In the genomic region with DNA sequence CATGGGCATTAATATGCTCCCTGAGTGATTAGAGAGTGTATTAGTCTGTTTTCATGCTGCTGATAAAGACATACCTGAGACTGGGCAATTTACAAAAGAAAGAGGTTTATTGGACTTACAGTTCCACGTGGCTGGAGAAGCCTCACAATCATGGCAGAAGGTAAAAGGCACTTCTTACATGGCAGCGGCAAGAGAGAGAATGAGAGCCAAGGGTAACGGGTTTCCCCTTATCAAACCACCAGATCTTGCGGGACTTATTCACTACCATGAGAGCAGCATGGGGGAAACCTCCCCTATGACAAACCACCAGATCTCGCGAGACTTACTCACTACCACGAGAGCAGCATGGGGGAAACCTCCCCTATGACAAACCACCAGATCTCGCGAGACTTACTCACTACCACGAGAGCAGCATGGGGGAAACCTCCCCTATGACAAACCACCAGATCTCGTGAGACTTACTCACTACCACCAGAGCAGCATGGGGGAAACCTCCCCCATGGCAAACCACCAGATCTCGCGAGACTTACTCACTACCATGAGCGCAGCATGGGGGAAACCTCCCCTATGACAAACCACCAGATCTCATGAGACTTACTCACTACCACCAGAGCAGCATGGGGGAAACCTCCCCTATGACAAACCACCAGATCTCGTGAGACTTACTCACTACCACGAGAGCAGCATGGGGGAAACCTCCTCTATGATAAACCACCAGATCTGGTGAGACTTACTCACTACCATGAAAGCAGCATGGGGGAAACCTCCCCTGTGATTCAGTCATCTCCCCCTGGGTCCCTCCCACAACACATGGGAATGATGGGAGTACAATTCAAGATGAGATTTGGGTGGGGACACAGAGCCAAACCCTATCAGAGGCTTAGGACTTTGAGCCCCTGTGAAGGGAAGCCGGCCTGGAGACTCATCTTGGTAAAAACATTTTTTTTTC, we compare ENCODE assay signal across 2 cellular contexts.
TF ChIP-seq lines count a peak whose summit lies in the region.

No MANE protein-coding gene starts in this region.

TF ChIP-seq in A549, 52 proteins besides CTCF, POLR2A, EP300 and RAD21:
- TF ChIP-seq, protein P1, sequence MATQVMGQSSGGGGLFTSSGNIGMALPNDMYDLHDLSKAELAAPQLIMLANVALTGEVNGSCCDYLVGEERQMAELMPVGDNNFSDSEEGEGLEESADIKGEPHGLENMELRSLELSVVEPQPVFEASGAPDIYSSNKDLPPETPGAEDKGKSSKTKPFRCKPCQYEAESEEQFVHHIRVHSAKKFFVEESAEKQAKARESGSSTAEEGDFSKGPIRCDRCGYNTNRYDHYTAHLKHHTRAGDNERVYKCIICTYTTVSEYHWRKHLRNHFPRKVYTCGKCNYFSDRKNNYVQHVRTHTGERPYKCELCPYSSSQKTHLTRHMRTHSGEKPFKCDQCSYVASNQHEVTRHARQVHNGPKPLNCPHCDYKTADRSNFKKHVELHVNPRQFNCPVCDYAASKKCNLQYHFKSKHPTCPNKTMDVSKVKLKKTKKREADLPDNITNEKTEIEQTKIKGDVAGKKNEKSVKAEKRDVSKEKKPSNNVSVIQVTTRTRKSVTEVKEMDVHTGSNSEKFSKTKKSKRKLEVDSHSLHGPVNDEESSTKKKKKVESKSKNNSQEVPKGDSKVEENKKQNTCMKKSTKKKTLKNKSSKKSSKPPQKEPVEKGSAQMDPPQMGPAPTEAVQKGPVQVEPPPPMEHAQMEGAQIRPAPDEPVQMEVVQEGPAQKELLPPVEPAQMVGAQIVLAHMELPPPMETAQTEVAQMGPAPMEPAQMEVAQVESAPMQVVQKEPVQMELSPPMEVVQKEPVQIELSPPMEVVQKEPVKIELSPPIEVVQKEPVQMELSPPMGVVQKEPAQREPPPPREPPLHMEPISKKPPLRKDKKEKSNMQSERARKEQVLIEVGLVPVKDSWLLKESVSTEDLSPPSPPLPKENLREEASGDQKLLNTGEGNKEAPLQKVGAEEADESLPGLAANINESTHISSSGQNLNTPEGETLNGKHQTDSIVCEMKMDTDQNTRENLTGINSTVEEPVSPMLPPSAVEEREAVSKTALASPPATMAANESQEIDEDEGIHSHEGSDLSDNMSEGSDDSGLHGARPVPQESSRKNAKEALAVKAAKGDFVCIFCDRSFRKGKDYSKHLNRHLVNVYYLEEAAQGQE (IDR thresholded peaks at IDR 0.05), result peak; percentile 50; the same call in 1 of the 2 replicates

TF ChIP-seq in K562, 482 proteins besides CTCF, POLR2A, EP300 and RAD21:
- TF ChIP-seq CHD2 (IDR thresholded peaks at IDR 0.05; ENCODE audit: low read depth, low read length) (peak; percentile 90), ZNF766 (CRISPR knock-in tag; conservative IDR thresholded peaks at IDR 0.05) (peak; percentile 71), EHMT2 (IDR thresholded peaks at IDR 0.05) (0 out of 2 replicates have a peak, but pooled peaks have one; percentile 27), ZFP36 (IDR thresholded peaks at IDR 0.05; ENCODE audit: low read depth, low read length, partially characterized antibody) (peak; percentile 24), FOSL1 (tag; conservative IDR thresholded peaks at IDR 0.05) (peak; percentile 72)
- TF ChIP-seq, protein P2, sequence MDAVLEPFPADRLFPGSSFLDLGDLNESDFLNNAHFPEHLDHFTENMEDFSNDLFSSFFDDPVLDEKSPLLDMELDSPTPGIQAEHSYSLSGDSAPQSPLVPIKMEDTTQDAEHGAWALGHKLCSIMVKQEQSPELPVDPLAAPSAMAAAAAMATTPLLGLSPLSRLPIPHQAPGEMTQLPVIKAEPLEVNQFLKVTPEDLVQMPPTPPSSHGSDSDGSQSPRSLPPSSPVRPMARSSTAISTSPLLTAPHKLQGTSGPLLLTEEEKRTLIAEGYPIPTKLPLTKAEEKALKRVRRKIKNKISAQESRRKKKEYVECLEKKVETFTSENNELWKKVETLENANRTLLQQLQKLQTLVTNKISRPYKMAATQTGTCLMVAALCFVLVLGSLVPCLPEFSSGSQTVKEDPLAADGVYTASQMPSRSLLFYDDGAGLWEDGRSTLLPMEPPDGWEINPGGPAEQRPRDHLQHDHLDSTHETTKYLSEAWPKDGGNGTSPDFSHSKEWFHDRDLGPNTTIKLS (IDR thresholded peaks at IDR 0.05; ENCODE audit: borderline replicate concordance, low read depth), result peak; percentile 59
